In genomic region chr5:179619776-179620175, GRCh38 we compare ENCODE assay signal across 10 cellular contexts. TPM values are rescaled to one million over a fixed set of nuclear protein-coding genes. Genes with fewer than 3 reads are reported as not detected.
DNase-seq lines count a peak whose midpoint lies in the region; FAIRE-seq and TF ChIP-seq lines count a peak whose summit lies in the region.
"Had no signal": no experiment of that assay in that cellular context is flagged by ENCODE, and none has a peak within 500 bp of the region (broad histone marks: within the 10 kb centered on the region; RNA-seq: fewer than 3 reads in every experiment).

No MANE protein-coding gene starts in this region.

- 86% methylated on average over 4 of the region's 4 CpGs; no CpG with 5 or more reads in 1 of the 2 experiments for WGBS in H1 (ENCODE audit: extremely low coverage in 1 of 2, insufficient coverage in 1 of 2, insufficient read length in 1 of 2, insufficient replicate concordance in 2 of 2, low coverage in 1 of 2, low lambda C conversion rate in 2 of 2, missing lambda C conversion rate in 1 of 2), 2 experiments

- no peak overlapping the region for H3K4ac ChIP-seq in H1 (replicated peaks; ENCODE audit: insufficient read length, low read depth, low read length)

- H2BK20ac ChIP-seq in H1 (ENCODE audit: low read length): no peak overlapping the region

- no peak overlapping the region for H2BK120ac ChIP-seq in H1 (replicated peaks; ENCODE audit: low read depth, low read length)

- no peak for FAIRE-seq in H1 (lab: Jason Lieb, UNC)
- FAIRE-seq: GM12892 had no signal

- peaks cover 85% of the 10 kb centered on the region for H3K79me2 ChIP-seq in OCI-LY7 (ENCODE audit: insufficient read depth, low read depth, low read length)
- H3K79me2 ChIP-seq in H1 (ENCODE audit: control insufficient read depth in 1 of 2, insufficient read depth in 2 of 2, low read length in 2 of 2): peaks cover 13 to 61% of the 10 kb centered on the region in 2 experiments

- no peak for TF ChIP-seq EP300 in H1 (IDR thresholded peaks at IDR 0.05; ENCODE audit: borderline replicate concordance in 1 of 2, low read depth in 2 of 2, low read length in 2 of 2)

- no peak overlapping the region for H2BK5ac ChIP-seq in H1 (ENCODE audit: low read depth, low read length)

- CTCF ChIA-PET in Caco-2 (lab: Charles Lee): no interaction called here
- CTCF ChIA-PET in OCI-LY7 (lab: Charles Lee; ENCODE audit: unreplicated experiment): no interaction called here
- CTCF ChIA-PET in H1 (lab: Charles Lee; ENCODE audit: partially characterized antibody): interaction anchor here (1.4 to 7.7 kb wide), 3 partner anchors 9 to 48 kb away, joined by 3 to 67 read pairs (median 19); no protein-coding TSS in a partner anchor

- peaks cover 3% of the 10 kb centered on the region for H3K27me3 Mint-ChIP-seq in Caco-2 (ENCODE audit: insufficient read depth, unreplicated experiment)
- peaks cover 48% of the 10 kb centered on the region for H3K27me3 Mint-ChIP-seq in neural crest cell (ENCODE audit: low read depth)

- H2AK5ac ChIP-seq in H1 (ENCODE audit: low read depth, low read length): no peak overlapping the region

- H3K18ac ChIP-seq in H1 (ENCODE audit: extremely low read depth, low read length): no peak overlapping the region

- H3K27me3 ChIP-seq in Caco-2 (replicated peaks; ENCODE audit: control insufficient read depth, insufficient read depth, low read length): no peaks in the 10 kb centered on the region
- H3K27me3 ChIP-seq in H1 (replicated peaks in 1 of 4; ENCODE audit: control insufficient read depth in 3 of 4, extremely low read depth in 1 of 4, insufficient read depth in 3 of 4, low read length in 3 of 4): no peaks in the 10 kb centered on the region

- no peak overlapping the region for H2AFZ ChIP-seq in OCI-LY7 (ENCODE audit: low read length)
- H2AFZ ChIP-seq in H1 (ENCODE audit: low read length): no peak overlapping the region

- H3K56ac ChIP-seq in H1 (replicated peaks; ENCODE audit: insufficient read length, low read depth, low read length): no peak overlapping the region

- POLR2A ChIA-PET in Caco-2 (lab: Charles Lee) (no interaction called here), OCI-LY7 (lab: Charles Lee) (interaction anchor here (1.0 to 1.6 kb wide), 2 partner anchors 9 to 18 kb away, joined by 3 read pairs; no protein-coding TSS in a partner anchor), H1 (lab: Charles Lee; ENCODE audit: partially characterized antibody) (interaction anchor here (0.8 to 20.5 kb wide), 11 partner anchors 19 to 148 kb away, joined by 3 to 351 read pairs (median 5); no protein-coding TSS in a partner anchor)

- peak overlapping the region; percentile 95 for H3K4me3 Mint-ChIP-seq in Caco-2 (ENCODE audit: unreplicated experiment)
- peak overlapping the region; percentile 100 for H3K4me3 Mint-ChIP-seq in neural crest cell

- no peaks in the 10 kb centered on the region for H3K9me3 Mint-ChIP-seq in Caco-2 (ENCODE audit: unreplicated experiment)
- H3K9me3 Mint-ChIP-seq in neural crest cell: no peaks in the 10 kb centered on the region

- no peak for DNase-seq in Caco-2
- no peak for DNase-seq in OCI-LY7 (ENCODE audit: low spot score)
- no peak for DNase-seq in H1 (ENCODE audit: low read depth in 1 of 2, low spot score in 2 of 2)
- DNase-seq in neural crest cell (ENCODE audit: low read depth, low spot score): no peak
- DNase-seq in NCI-H2196 (lab: John Stamatoyannopoulos, UW; ENCODE audit: unreplicated experiment): no peak
- DNase-seq in NCI-H1105 treated with DMSO at 0.1 percent for 48 hours (lab: John Stamatoyannopoulos, UW): no peak
- no peak for DNase-seq in nucleus accumbens (lab: John Stamatoyannopoulos, UW)
- DNase-seq in AG20443 (ENCODE audit: low spot score): no peak
- DNase-seq: T-helper 9 cell had no signal

- intact Hi-C loops in Caco-2 (cut with micrococcal nuclease; ENCODE audit: unreplicated experiment): loop anchor here (5.0 to 10.0 kb wide), 2 partner anchors 62 to 195 kb away; no protein-coding TSS in a partner anchor
- intact Hi-C loops in OCI-LY7 (cut with micrococcal nuclease; ENCODE audit: unreplicated experiment): no loop called here

- no peaks in the 10 kb centered on the region for H3K9me3 ChIP-seq in Caco-2
- no peaks in the 10 kb centered on the region for H3K9me3 ChIP-seq in OCI-LY7 (ENCODE audit: low read length)
- no peaks in the 10 kb centered on the region for H3K9me3 ChIP-seq in H1 (ENCODE audit: insufficient read depth in 2 of 2, low read depth in 1 of 2, low read length in 1 of 2)

- H3K23me2 ChIP-seq in H1 (ENCODE audit: low read depth, low read length): peaks cover 14% of the 10 kb centered on the region

- BruUV-seq in Caco-2 (replicated peaks; lab: Mats Ljungman, UMichigan) (no TSS peak), OCI-LY7 (replicated peaks; lab: Mats Ljungman, UMichigan) (no TSS peak)

- H3K36me3 Mint-ChIP-seq in Caco-2 (ENCODE audit: insufficient read depth, unreplicated experiment) (peaks cover 100% of the 10 kb centered on the region), neural crest cell (ENCODE audit: low read depth) (peaks cover 62% of the 10 kb centered on the region)

- H2BK15ac ChIP-seq in H1 (ENCODE audit: low read length): no peak overlapping the region

- H3K4me2 ChIP-seq in OCI-LY7 (ENCODE audit: low read length): peak overlapping the region; percentile 88
- peak overlapping the region; percentile 75 to 94 for H3K4me2 ChIP-seq in H1 (ENCODE audit: insufficient read depth in 1 of 2, low read depth in 2 of 2, low read length in 2 of 2)

- no peak overlapping the region; a peak in 1 of 7 replicates for H3K9ac ChIP-seq in H1 (replicated peaks in 1 of 4; ENCODE audit: extremely low read depth in 1 of 4, low read depth in 3 of 4, low read length in 3 of 4)

- no peak for TF ChIP-seq CTCF in Caco-2 (IDR thresholded peaks at IDR 0.05; ENCODE audit: insufficient read depth in 1 of 2, low read depth in 1 of 2, low read length in 1 of 2, severe bottlenecking in 1 of 2, unreplicated experiment in 1 of 2)
- no peak for TF ChIP-seq CTCF in OCI-LY7 (conservative IDR thresholded peaks at IDR 0.05; ENCODE audit: low read length)
- TF ChIP-seq CTCF in H1 (IDR thresholded peaks at IDR 0.05; ENCODE audit: control extremely low read depth in 1 of 3, insufficient read depth in 1 of 3, low read depth in 1 of 3, low read length in 3 of 3): no peak
- no peak for TF ChIP-seq CTCF in neural crest cell (conservative IDR thresholded peaks at IDR 0.05)

- peaks cover 23% of the 10 kb centered on the region for H3K4me1 ChIP-seq in Caco-2
- H3K4me1 ChIP-seq in OCI-LY7 (ENCODE audit: insufficient read depth, low read length, poor library complexity, severe bottlenecking): peaks cover 45% of the 10 kb centered on the region
- H3K4me1 ChIP-seq in H1 (replicated peaks in 1 of 4; ENCODE audit: control insufficient read depth in 3 of 4, insufficient read depth in 4 of 4, low read length in 3 of 4): peaks cover 4 to 21% (median 11%) of the 10 kb centered on the region in 4 experiments

- H3K4me3 ChIP-seq in Caco-2 (ENCODE audit: low read depth, low read length) (no peak overlapping the region), OCI-LY7 (ENCODE audit: low read depth, low read length, poor library complexity, severe bottlenecking) (peak overlapping the region; percentile 100), H1 (ENCODE audit: extremely low read depth in 1 of 4, insufficient read depth in 2 of 4, low read depth in 3 of 4, low read length in 4 of 4) (peak overlapping the region in 2 of 4 experiments; percentile 99; a peak in 3 of 8 replicates)

- H4K8ac ChIP-seq in H1 (ENCODE audit: extremely low read depth, insufficient read depth, low read length): no peak overlapping the region

- no peak for TF ChIP-seq RAD21 in H1 (IDR thresholded peaks at IDR 0.05 in 1 of 2, conservative IDR thresholded peaks at IDR 0.05 in 1 of 2; ENCODE audit: low read depth in 2 of 2, low read length in 2 of 2)

- H2BK12ac ChIP-seq in H1 (ENCODE audit: low read depth, low read length): no peak overlapping the region

- H3K4me1 Mint-ChIP-seq in Caco-2 (ENCODE audit: low read depth, unreplicated experiment): peaks cover 47% of the 10 kb centered on the region
- peaks cover 70% of the 10 kb centered on the region for H3K4me1 Mint-ChIP-seq in neural crest cell

- peaks cover 73% of the 10 kb centered on the region for H4K20me1 ChIP-seq in OCI-LY7 (ENCODE audit: insufficient read depth, low read length)
- H4K20me1 ChIP-seq in H1 (replicated peaks in 1 of 2; ENCODE audit: control insufficient read depth in 1 of 2, insufficient read depth in 2 of 2, low read length in 2 of 2): peaks cover 37 to 51% of the 10 kb centered on the region in 2 experiments

- H4K5ac ChIP-seq in H1 (ENCODE audit: insufficient read length, low read depth, low read length): no peak overlapping the region

- no peak overlapping the region for H3K14ac ChIP-seq in H1 (ENCODE audit: insufficient read length)

- H3K9me2 ChIP-seq in OCI-LY7 (ENCODE audit: insufficient read depth, low read length): no peaks in the 10 kb centered on the region

- H3K27ac ChIP-seq in OCI-LY7 (ENCODE audit: low read depth, low read length, poor library complexity, severe bottlenecking): no peak overlapping the region
- H3K27ac ChIP-seq in H1 (ENCODE audit: low read depth, low read length): no peak overlapping the region

- H4K91ac ChIP-seq in H1 (replicated peaks; ENCODE audit: insufficient read length, low read length): no peak overlapping the region

- TF ChIP-seq POLR2A in H1 (IDR thresholded peaks at IDR 0.05; ENCODE audit: control extremely low read depth in 1 of 2, low read depth in 2 of 2, low read length in 2 of 2): no peak

- H3K27ac Mint-ChIP-seq in Caco-2 (ENCODE audit: unreplicated experiment): no peak overlapping the region
- H3K27ac Mint-ChIP-seq in neural crest cell (ENCODE audit: unreplicated experiment): no peak overlapping the region

- H3K79me1 ChIP-seq in H1 (ENCODE audit: low read depth, low read length): peaks cover 3% of the 10 kb centered on the region; the same call in 1 of the 2 replicates

- no peak overlapping the region for H3K23ac ChIP-seq in H1 (ENCODE audit: insufficient read length)

- H3K36me3 ChIP-seq in Caco-2 (ENCODE audit: control insufficient read depth, insufficient read depth, low read length) (peaks cover 11% of the 10 kb centered on the region; the same call in 1 of the 2 replicates), OCI-LY7 (ENCODE audit: insufficient read depth, low read length) (peaks cover 85% of the 10 kb centered on the region), H1 (ENCODE audit: control insufficient read depth in 2 of 4, insufficient read depth in 4 of 4, low read length in 3 of 4) (peaks cover 34 to 79% (median 66%) of the 10 kb centered on the region in 4 experiments)

RNA-seq across cellular contexts. Expression of gene HNRNPH1, which starts 3.7 kb away (rescaled TPM):
- 914 and 940 TPM in 2 replicates for total RNA-seq in Caco-2 (2022)
- 814 and 1,035 TPM in 2 replicates for total RNA-seq in OCI-LY7 (2014; rRNA removed; shearing (Covaris generic))
- 959 and 1,011 TPM in 2 replicates for total RNA-seq in OCI-LY7 (2022)
- 720 and 735 TPM in 2 replicates for total RNA-seq in H1 (2021; fragmentation: NEBNext Ultra II Directional; extraction: Animal tissue kit (Norgen Biotek cat#: 25700))
- polyA plus RNA-seq in H1 (2011; rRNA removed): 130 and 170 TPM in 2 replicates
- 361 TPM for polyA plus RNA-seq in H1 (2011; cell fraction: cytosol; rRNA removed)
- polyA plus RNA-seq in H1 (2011; cell fraction: nucleus; rRNA removed): 324 TPM
- polyA plus RNA-seq in H1 (2012, experiment 1 of 2): 565 to 856 TPM (median 700 TPM) in 4 replicates
- 39.3 TPM for polyA plus RNA-seq in H1 (2012, experiment 2 of 2)
- polyA plus RNA-seq in H1 (2013, experiment 1 of 2): 345 TPM
- 302 TPM for polyA plus RNA-seq in H1 (2013, experiment 2 of 2)
- 287 and 355 TPM in 2 replicates for polyA minus RNA-seq in H1 (2011; rRNA and poly(A)+ RNA removed)
- 877 TPM for polyA minus RNA-seq in H1 (2011; cell fraction: cytosol; rRNA and poly(A)+ RNA removed)
- polyA minus RNA-seq in H1 (2011; cell fraction: nucleus; rRNA and poly(A)+ RNA removed): 893 TPM
- 1,155 and 1,166 TPM in 2 replicates for total RNA-seq in neural crest cell
